Comparison of ENCODE assay signal across 1 cellular context in the genomic region with DNA sequence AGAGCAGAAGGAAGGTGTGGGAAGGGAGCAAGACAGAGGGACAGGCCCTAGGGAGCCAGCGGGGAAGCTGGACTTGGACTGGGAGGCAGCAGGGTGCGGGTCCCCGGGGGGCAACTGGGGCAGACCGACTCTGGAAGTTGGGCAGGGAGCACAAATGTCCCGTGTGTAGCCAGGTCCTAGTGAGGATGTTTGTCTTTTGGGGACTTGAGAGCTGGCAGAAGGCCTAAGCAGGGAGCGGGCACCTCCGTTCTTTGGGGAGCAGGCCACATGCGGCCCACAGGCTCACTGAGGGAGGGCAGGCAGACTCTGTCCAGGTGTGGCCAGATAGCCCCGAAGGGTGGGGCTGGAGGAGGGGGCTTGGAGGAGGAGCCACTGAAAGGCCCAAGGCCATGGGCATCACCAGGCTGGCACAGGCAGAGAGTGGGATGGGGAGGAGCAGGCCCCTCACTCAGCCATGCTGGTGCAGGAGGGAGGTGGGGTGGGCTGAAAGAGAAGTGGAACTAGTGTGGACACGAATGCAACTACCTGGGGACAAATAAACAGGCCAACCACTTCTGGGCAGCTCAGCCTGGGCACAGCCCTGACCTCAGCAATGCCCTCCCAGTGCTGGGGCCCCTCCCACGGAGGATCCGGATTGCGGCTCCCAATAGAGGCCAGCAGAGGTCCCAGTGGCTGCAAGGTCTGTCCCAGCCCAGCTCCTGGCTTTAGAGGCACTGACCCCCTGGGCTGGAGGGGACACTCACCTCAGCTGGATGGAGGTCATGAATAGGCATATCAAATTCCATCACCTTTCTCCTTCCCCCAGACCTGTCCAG.
TF ChIP-seq lines count a peak whose summit lies in the region.

No MANE protein-coding gene starts in this region.

TF ChIP-seq in GM23338, 12 proteins besides CTCF, POLR2A, EP300 and RAD21 (continued from another document):
- TF ChIP-seq, protein P1, sequence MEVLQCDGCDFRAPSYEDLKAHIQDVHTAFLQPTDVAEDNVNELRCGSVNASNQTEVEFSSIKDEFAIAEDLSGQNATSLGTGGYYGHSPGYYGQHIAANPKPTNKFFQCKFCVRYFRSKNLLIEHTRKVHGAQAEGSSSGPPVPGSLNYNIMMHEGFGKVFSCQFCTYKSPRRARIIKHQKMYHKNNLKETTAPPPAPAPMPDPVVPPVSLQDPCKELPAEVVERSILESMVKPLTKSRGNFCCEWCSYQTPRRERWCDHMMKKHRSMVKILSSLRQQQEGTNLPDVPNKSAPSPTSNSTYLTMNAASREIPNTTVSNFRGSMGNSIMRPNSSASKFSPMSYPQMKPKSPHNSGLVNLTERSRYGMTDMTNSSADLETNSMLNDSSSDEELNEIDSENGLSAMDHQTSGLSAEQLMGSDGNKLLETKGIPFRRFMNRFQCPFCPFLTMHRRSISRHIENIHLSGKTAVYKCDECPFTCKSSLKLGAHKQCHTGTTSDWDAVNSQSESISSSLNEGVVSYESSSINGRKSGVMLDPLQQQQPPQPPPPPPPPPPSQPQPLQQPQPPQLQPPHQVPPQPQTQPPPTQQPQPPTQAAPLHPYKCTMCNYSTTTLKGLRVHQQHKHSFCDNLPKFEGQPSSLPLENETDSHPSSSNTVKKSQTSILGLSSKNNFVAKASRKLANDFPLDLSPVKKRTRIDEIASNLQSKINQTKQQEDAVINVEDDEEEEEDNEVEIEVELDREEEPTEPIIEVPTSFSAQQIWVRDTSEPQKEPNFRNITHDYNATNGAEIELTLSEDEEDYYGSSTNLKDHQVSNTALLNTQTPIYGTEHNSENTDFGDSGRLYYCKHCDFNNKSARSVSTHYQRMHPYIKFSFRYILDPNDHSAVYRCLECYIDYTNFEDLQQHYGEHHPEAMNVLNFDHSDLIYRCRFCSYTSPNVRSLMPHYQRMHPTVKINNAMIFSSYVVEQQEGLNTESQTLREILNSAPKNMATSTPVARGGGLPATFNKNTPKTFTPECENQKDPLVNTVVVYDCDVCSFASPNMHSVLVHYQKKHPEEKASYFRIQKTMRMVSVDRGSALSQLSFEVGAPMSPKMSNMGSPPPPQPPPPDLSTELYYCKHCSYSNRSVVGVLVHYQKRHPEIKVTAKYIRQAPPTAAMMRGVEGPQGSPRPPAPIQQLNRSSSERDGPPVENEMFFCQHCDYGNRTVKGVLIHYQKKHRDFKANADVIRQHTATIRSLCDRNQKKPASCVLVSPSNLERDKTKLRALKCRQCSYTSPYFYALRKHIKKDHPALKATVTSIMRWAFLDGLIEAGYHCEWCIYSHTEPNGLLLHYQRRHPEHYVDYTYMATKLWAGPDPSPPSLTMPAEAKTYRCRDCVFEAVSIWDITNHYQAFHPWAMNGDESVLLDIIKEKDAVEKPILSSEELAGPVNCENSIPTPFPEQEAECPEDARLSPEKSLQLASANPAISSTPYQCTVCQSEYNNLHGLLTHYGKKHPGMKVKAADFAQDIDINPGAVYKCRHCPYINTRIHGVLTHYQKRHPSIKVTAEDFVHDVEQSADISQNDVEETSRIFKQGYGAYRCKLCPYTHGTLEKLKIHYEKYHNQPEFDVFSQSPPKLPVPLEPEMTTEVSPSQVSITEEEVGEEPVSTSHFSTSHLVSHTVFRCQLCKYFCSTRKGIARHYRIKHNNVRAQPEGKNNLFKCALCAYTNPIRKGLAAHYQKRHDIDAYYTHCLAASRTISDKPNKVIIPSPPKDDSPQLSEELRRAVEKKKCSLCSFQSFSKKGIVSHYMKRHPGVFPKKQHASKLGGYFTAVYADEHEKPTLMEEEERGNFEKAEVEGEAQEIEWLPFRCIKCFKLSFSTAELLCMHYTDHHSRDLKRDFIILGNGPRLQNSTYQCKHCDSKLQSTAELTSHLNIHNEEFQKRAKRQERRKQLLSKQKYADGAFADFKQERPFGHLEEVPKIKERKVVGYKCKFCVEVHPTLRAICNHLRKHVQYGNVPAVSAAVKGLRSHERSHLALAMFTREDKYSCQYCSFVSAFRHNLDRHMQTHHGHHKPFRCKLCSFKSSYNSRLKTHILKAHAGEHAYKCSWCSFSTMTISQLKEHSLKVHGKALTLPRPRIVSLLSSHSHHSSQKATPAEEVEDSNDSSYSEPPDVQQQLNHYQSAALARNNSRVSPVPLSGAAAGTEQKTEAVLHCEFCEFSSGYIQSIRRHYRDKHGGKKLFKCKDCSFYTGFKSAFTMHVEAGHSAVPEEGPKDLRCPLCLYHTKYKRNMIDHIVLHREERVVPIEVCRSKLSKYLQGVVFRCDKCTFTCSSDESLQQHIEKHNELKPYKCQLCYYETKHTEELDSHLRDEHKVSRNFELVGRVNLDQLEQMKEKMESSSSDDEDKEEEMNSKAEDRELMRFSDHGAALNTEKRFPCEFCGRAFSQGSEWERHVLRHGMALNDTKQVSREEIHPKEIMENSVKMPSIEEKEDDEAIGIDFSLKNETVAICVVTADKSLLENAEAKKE (CRISPR knock-in tag; IDR thresholded peaks at IDR 0.05), result no peak
- TF ChIP-seq EZH2phosphoT487 (IDR thresholded peaks at IDR 0.05; ENCODE audit: unreplicated experiment) (no peak), CREB1 (CRISPR knock-in tag; IDR thresholded peaks at IDR 0.05; ENCODE audit: low read depth) (no peak), EZH2 (IDR thresholded peaks at IDR 0.05; ENCODE audit: low read depth, unreplicated experiment) (no peak), JUNB (IDR thresholded peaks at IDR 0.05; ENCODE audit: unreplicated experiment) (no peak)
